1 cellular context compared by ENCODE assay signal in the genomic region with DNA sequence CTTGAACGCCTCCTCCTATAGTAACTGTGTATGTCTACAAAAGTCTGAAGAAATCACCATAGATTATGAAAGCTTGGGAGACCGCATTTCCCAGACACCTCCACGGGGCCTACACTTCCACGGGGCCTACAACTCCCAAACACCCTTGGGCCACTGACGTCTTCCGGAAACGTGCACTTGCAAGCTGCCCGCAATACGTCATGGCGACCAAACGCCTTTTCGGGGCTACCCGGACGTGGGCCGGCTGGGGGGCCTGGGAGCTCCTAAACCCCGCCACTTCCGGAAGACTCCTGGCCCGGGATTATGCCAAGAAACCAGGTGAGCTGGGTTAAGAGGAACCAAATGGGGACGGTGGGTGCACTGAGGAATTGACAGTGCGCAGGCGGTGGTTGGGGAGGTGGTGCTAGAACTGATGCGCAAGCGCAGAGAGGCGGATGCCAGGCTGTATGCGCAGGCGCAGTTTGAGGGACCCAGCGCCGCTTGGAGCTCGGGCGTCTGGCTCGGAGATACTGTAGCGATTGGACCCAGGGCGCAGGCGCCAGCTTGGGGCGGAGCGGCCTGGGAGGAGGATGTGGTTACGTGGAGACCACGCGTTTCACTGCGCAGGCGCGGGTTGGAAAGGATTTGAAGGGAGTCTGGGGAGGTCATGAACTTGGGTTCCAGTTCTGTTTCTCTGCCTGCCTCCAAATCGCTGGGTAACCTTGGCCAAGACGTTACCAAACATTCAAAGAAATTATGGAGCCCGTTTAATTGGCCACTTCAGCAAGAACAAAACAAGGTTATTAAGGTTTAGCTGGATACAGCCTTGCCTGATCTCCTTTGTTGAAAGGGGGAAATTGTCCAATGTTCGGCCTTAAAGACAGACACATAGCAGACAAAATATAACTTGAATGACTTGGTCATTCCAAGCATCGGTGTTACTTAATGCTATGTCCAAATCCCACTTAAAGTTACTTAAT.
TF ChIP-seq lines count a peak whose summit lies in the region.

A gene (plus strand): TSS at position 182 of the 959 bp plus-strand sequence. CDS start 19 bp downstream, at position 201.

TF ChIP-seq in A549, 52 proteins besides CTCF, POLR2A, EP300 and RAD21 (continued from another document):
- TF ChIP-seq, protein P1, sequence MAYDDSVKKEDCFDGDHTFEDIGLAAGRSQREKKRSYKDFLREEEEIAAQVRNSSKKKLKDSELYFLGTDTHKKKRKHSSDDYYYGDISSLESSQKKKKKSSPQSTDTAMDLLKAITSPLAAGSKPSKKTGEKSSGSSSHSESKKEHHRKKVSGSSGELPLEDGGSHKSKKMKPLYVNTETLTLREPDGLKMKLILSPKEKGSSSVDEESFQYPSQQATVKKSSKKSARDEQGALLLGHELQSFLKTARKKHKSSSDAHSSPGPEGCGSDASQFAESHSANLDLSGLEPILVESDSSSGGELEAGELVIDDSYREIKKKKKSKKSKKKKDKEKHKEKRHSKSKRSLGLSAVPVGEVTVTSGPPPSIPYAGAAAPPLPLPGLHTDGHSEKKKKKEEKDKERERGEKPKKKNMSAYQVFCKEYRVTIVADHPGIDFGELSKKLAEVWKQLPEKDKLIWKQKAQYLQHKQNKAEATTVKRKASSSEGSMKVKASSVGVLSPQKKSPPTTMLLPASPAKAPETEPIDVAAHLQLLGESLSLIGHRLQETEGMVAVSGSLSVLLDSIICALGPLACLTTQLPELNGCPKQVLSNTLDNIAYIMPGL (CRISPR knock-in tag; IDR thresholded peaks at IDR 0.05; ENCODE audit: borderline replicate concordance) = no peak
- no peak for TF ChIP-seq ESRRA (IDR thresholded peaks at IDR 0.05; ENCODE audit: borderline replicate concordance, low read length)
- TF ChIP-seq, protein P2, sequence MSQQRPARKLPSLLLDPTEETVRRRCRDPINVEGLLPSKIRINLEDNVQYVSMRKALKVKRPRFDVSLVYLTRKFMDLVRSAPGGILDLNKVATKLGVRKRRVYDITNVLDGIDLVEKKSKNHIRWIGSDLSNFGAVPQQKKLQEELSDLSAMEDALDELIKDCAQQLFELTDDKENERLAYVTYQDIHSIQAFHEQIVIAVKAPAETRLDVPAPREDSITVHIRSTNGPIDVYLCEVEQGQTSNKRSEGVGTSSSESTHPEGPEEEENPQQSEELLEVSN (IDR thresholded peaks at IDR 0.05; ENCODE audit: borderline replicate concordance, low read depth) = no peak
- no peak for TF ChIP-seq MAZ (IDR thresholded peaks at IDR 0.05; ENCODE audit: borderline replicate concordance, low read depth, low read length)
- TF ChIP-seq, protein P3, sequence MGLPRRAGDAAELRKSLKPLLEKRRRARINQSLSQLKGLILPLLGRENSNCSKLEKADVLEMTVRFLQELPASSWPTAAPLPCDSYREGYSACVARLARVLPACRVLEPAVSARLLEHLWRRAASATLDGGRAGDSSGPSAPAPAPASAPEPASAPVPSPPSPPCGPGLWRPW (IDR thresholded peaks at IDR 0.05) = no peak
- no peak for TF ChIP-seq EHMT2 (IDR thresholded peaks at IDR 0.05; ENCODE audit: low read depth)
